In genomic region chr20:61931476-61932198, GRCh38 we compare ENCODE assay signal across 12 cellular contexts.
"Had no signal": no experiment of that assay in that cellular context is flagged by ENCODE, and none has a peak within 500 bp of the region (broad histone marks: within the 10 kb centered on the region; RNA-seq: fewer than 3 reads in every experiment).

No MANE protein-coding gene starts in this region.

- H3K36me3 Mint-ChIP-seq: activated naive CD8-positive, alpha-beta T cell treated with anti-CD3 and anti-CD28 coated beads for 36 hours; stimulated activated effector memory CD8-positive, alpha-beta T cell treated with anti-CD3 and anti-CD28 coated beads, Interleukin-12 subunit alpha, Interleukin-12 subunit beta, amount 100 ng/mL, for 72 hours had no signal

- H3K4me3 ChIP-seq: ascending aorta, left lung, thoracic aorta had no signal

- H3K9me3 ChIP-seq: ascending aorta, thoracic aorta had no signal

- H3K36me3 ChIP-seq: ascending aorta, left lung, thoracic aorta had no signal

- H3K27me3 ChIP-seq: ascending aorta had no signal

- H3K27ac ChIP-seq: ascending aorta, left lung, thoracic aorta had no signal

- H3K4me1 Mint-ChIP-seq: activated CD4-positive, alpha-beta T cell treated with anti-CD3 and anti-CD28 coated beads, Interleukin-2, amount 10 ng/mL, durations not matched to agents 24 days and 14 days; activated naive CD8-positive, alpha-beta T cell treated with anti-CD3 and anti-CD28 coated beads for 36 hours; stimulated activated effector memory CD8-positive, alpha-beta T cell treated with anti-CD3 and anti-CD28 coated beads, Interleukin-12 subunit alpha, Interleukin-12 subunit beta, amount 100 ng/mL, for 72 hours had no signal

- H3K9me3 Mint-ChIP-seq: activated CD4-positive, alpha-beta T cell treated with anti-CD3 and anti-CD28 coated beads, Interleukin-2, amount 10 ng/mL, durations not matched to agents 24 days and 14 days; activated naive CD8-positive, alpha-beta T cell treated with anti-CD3 and anti-CD28 coated beads for 36 hours; activated T-helper 17 cell treated with anti-CD3 and anti-CD28 coated beads, Interleukin-2, amount 50 U/mL, for 72 hours; stimulated activated effector memory CD8-positive, alpha-beta T cell treated with anti-CD3 and anti-CD28 coated beads, Interleukin-12 subunit alpha, Interleukin-12 subunit beta, amount 100 ng/mL, for 72 hours had no signal

- H3K27ac Mint-ChIP-seq: activated CD4-positive, alpha-beta T cell treated with anti-CD3 and anti-CD28 coated beads, Interleukin-2, amount 10 ng/mL, durations not matched to agents 24 days and 14 days; activated naive CD8-positive, alpha-beta T cell treated with anti-CD3 and anti-CD28 coated beads for 36 hours; activated T-helper 17 cell treated with anti-CD3 and anti-CD28 coated beads, Interleukin-2, amount 50 U/mL, for 72 hours; stimulated activated effector memory CD8-positive, alpha-beta T cell treated with anti-CD3 and anti-CD28 coated beads, Interleukin-12 subunit alpha, Interleukin-12 subunit beta, amount 100 ng/mL, for 72 hours had no signal

- H3K27me3 Mint-ChIP-seq: activated CD4-positive, alpha-beta T cell treated with anti-CD3 and anti-CD28 coated beads, Interleukin-2, amount 10 ng/mL, durations not matched to agents 24 days and 14 days; activated naive CD8-positive, alpha-beta T cell treated with anti-CD3 and anti-CD28 coated beads for 36 hours had no signal

- DNase-seq: activated CD4-positive, alpha-beta T cell treated with anti-CD3 and anti-CD28 coated beads, Interleukin-2, amount 10 ng/mL, durations not matched to agents 24 days and 14 days; activated naive CD8-positive, alpha-beta T cell treated with anti-CD3 and anti-CD28 coated beads for 36 hours; mesendoderm; SIG-M5; T-helper 2 cell had no signal

- ATAC-seq: activated T-helper 17 cell treated with anti-CD3 and anti-CD28 coated beads, Interleukin-2, amount 50 U/mL, for 72 hours; esophagus mucosa; left lung; stimulated activated effector memory CD8-positive, alpha-beta T cell treated with anti-CD3 and anti-CD28 coated beads, Interleukin-12 subunit alpha, Interleukin-12 subunit beta, amount 100 ng/mL, for 72 hours; WTC11 had no signal

- H3K4me1 ChIP-seq: ascending aorta, left lung had no signal

- H3K4me3 Mint-ChIP-seq: activated CD4-positive, alpha-beta T cell treated with anti-CD3 and anti-CD28 coated beads, Interleukin-2, amount 10 ng/mL, durations not matched to agents 24 days and 14 days; activated naive CD8-positive, alpha-beta T cell treated with anti-CD3 and anti-CD28 coated beads for 36 hours; activated T-helper 17 cell treated with anti-CD3 and anti-CD28 coated beads, Interleukin-2, amount 50 U/mL, for 72 hours; stimulated activated effector memory CD8-positive, alpha-beta T cell treated with anti-CD3 and anti-CD28 coated beads, Interleukin-12 subunit alpha, Interleukin-12 subunit beta, amount 100 ng/mL, for 72 hours; WTC11 had no signal
